ENCODE assay signal across 19 cellular contexts in genomic region chr4:128661529-128661928, GRCh38.
A peak's percentile ranks its signal among the peaks of the same experiment; 100 is the strongest.
DNase-seq lines count a peak whose midpoint lies in the region; ATAC-seq, FAIRE-seq and TF ChIP-seq lines count a peak whose summit lies in the region.
"Had no signal": no experiment of that assay in that cellular context is flagged by ENCODE, and none has a peak within 500 bp of the region (broad histone marks: within the 10 kb centered on the region; RNA-seq: fewer than 3 reads in every experiment).

No MANE protein-coding gene starts in this region.

- peak overlapping the region; percentile 41; the same call in 1 of the 2 replicates for H2BK5ac ChIP-seq in H1 (ENCODE audit: low read depth, low read length)

- CTCF ChIA-PET in H1 (lab: Charles Lee; ENCODE audit: partially characterized antibody): interaction anchor here (1.2 kb wide), 1 partner anchor 88 kb away, joined by 3 read pairs; no protein-coding TSS in a partner anchor

- H3K14ac ChIP-seq in H1 (ENCODE audit: insufficient read length): no peak overlapping the region

- H3K79me1 ChIP-seq in H1 (ENCODE audit: low read depth, low read length): no peaks in the 10 kb centered on the region

- 0 out of 4 replicates have a peak, but pooled peaks of 1 of the 2 experiments have one; percentile 3 for TF ChIP-seq RAD21 in H1 (IDR thresholded peaks at IDR 0.05 in 1 of 2, conservative IDR thresholded peaks at IDR 0.05 in 1 of 2; ENCODE audit: low read depth in 2 of 2, low read length in 2 of 2)

- H3K23me2 ChIP-seq in H1 (ENCODE audit: low read depth, low read length): no peaks in the 10 kb centered on the region

- H3K27ac ChIP-seq in Peyer's patch (peak overlapping the region in 3 of 4 donors; percentile 4 to 75 (median 69)), H1 (ENCODE audit: low read depth, low read length) (no peak overlapping the region), muscle layer of colon (ENCODE audit: low read depth, low read length) (peak overlapping the region; percentile 52), tibial artery (peak overlapping the region; percentile 79 to 83)
- H3K27ac ChIP-seq: KMS-11 had no signal

- ATAC-seq in HG03439 (IDR thresholded peaks at IDR 0.05; ENCODE audit: unreplicated experiment): no peak

- no peak overlapping the region for H3K4ac ChIP-seq in H1 (replicated peaks; ENCODE audit: insufficient read length, low read depth, low read length)

- no peak overlapping the region for H4K8ac ChIP-seq in H1 (ENCODE audit: extremely low read depth, insufficient read depth, low read length)

- peak overlapping the region; percentile 73; the same call in 1 of the 2 replicates for H2BK12ac ChIP-seq in H1 (ENCODE audit: low read depth, low read length)

- H3K4me1 ChIP-seq in Peyer's patch: peaks cover 0 to 18% (median 0%) of the 10 kb centered on the region in 4 donors
- H3K4me1 ChIP-seq in H1 (replicated peaks in 1 of 4; ENCODE audit: control insufficient read depth in 3 of 4, insufficient read depth in 4 of 4, low read length in 3 of 4): no peaks in the 10 kb centered on the region
- H3K4me1 ChIP-seq in muscle layer of colon (ENCODE audit: insufficient read depth, low read length): peaks cover 42% of the 10 kb centered on the region
- H3K4me1 ChIP-seq in tibial artery: peaks cover 0 to 54% (median 45%) of the 10 kb centered on the region in 4 donors

- H3K4me2 ChIP-seq in H1 (ENCODE audit: insufficient read depth in 1 of 2, low read depth in 2 of 2, low read length in 2 of 2): no peak overlapping the region

- H3K4me3 ChIP-seq in Peyer's patch (no peak overlapping the region), H1 (ENCODE audit: extremely low read depth in 1 of 4, insufficient read depth in 2 of 4, low read depth in 3 of 4, low read length in 4 of 4) (no peak overlapping the region), muscle layer of colon (ENCODE audit: low read depth in 1 of 2, low read length in 2 of 2) (no peak overlapping the region), tibial artery (no peak overlapping the region)
- H3K4me3 ChIP-seq: lung had no signal

- peak overlapping the region; percentile 82; the same call in 1 of the 2 replicates for H2AFZ ChIP-seq in H1 (ENCODE audit: low read length)

- no peaks in the 10 kb centered on the region for H3K36me3 ChIP-seq in Peyer's patch
- H3K36me3 ChIP-seq in H1 (ENCODE audit: control insufficient read depth in 2 of 4, insufficient read depth in 4 of 4, low read length in 3 of 4): no peaks in the 10 kb centered on the region
- no peaks in the 10 kb centered on the region for H3K36me3 ChIP-seq in muscle layer of colon (ENCODE audit: insufficient read depth, low read length)
- H3K36me3 ChIP-seq in tibial artery: no peaks in the 10 kb centered on the region

- no peaks in the 10 kb centered on the region for H4K20me1 ChIP-seq in H1 (replicated peaks in 1 of 2; ENCODE audit: control insufficient read depth in 1 of 2, insufficient read depth in 2 of 2, low read length in 2 of 2)

- H3K23ac ChIP-seq in H1 (ENCODE audit: insufficient read length): no peak overlapping the region

- TF ChIP-seq EP300 in H1 (IDR thresholded peaks at IDR 0.05; ENCODE audit: borderline replicate concordance in 1 of 2, low read depth in 2 of 2, low read length in 2 of 2): no peak

- H3K56ac ChIP-seq in H1 (replicated peaks; ENCODE audit: insufficient read length, low read depth, low read length): no peak overlapping the region

- DNase-seq in Peyer's patch (no peak), H1 (ENCODE audit: low read depth in 1 of 2, low spot score in 2 of 2) (no peak), tibial artery (no peak), activated gamma-delta T cell (lab: John Stamatoyannopoulos, UW) (no peak), occipital lobe (lab: John Stamatoyannopoulos, UW) (no peak)
- DNase-seq: activated effector memory CD4-positive, alpha-beta T cell treated with anti-CD3 and anti-CD28 coated beads, Interleukin-2, amount 50 U/mL, for 16 hours; foreskin fibroblast; GDM1; NCI-H1048; NCI-H2107; NCI-H526; SHP77 treated with DMSO at 0.1 percent for 48 hours; stimulated activated naive CD4-positive, alpha-beta T cell treated with Interleukin-2 at 50 U/mL for 16 hours had no signal

- H3K27me3 ChIP-seq in Peyer's patch (no peaks in the 10 kb centered on the region), H1 (replicated peaks in 1 of 4; ENCODE audit: control insufficient read depth in 3 of 4, extremely low read depth in 1 of 4, insufficient read depth in 3 of 4, low read length in 3 of 4) (no peaks in the 10 kb centered on the region), muscle layer of colon (ENCODE audit: control insufficient read depth in 1 of 2, insufficient read depth in 2 of 2, low read length in 2 of 2) (no peaks in the 10 kb centered on the region), tibial artery (no peaks in the 10 kb centered on the region)

- 82% methylated on average over 6 of the region's 6 CpGs; no CpG with 5 or more reads in 1 of the 2 experiments for WGBS in H1 (ENCODE audit: extremely low coverage in 1 of 2, insufficient coverage in 1 of 2, insufficient read length in 1 of 2, insufficient replicate concordance in 2 of 2, low coverage in 1 of 2, low lambda C conversion rate in 2 of 2, missing lambda C conversion rate in 1 of 2), 2 experiments

- H2AK5ac ChIP-seq in H1 (ENCODE audit: low read depth, low read length): no peak overlapping the region

- H3K79me2 ChIP-seq in H1 (ENCODE audit: control insufficient read depth in 1 of 2, insufficient read depth in 2 of 2, low read length in 2 of 2): no peaks in the 10 kb centered on the region

- H2BK120ac ChIP-seq in H1 (replicated peaks; ENCODE audit: low read depth, low read length): no peak overlapping the region

- H2BK15ac ChIP-seq in H1 (ENCODE audit: low read length): no peak overlapping the region

- no peak overlapping the region for H3K9ac ChIP-seq in H1 (replicated peaks in 1 of 4; ENCODE audit: extremely low read depth in 1 of 4, low read depth in 3 of 4, low read length in 3 of 4)
- no peak overlapping the region for H3K9ac ChIP-seq in muscle layer of colon (ENCODE audit: low read length)
- H3K9ac ChIP-seq: KMS-11 had no signal

- TF ChIP-seq POLR2A in Peyer's patch (IDR thresholded peaks at IDR 0.05) (no peak), H1 (IDR thresholded peaks at IDR 0.05; ENCODE audit: control extremely low read depth in 1 of 2, low read depth in 2 of 2, low read length in 2 of 2) (no peak)

- peak overlapping the region; percentile 53; the same call in 1 of the 2 replicates for H2BK20ac ChIP-seq in H1 (ENCODE audit: low read length)

- no peak overlapping the region for H4K5ac ChIP-seq in H1 (ENCODE audit: insufficient read length, low read depth, low read length)

- TF ChIP-seq CTCF in Peyer's patch (IDR thresholded peaks at IDR 0.05): no peak
- no peak for TF ChIP-seq CTCF in H1 (IDR thresholded peaks at IDR 0.05; ENCODE audit: control extremely low read depth in 1 of 3, insufficient read depth in 1 of 3, low read depth in 1 of 3, low read length in 3 of 3)
- TF ChIP-seq CTCF in tibial artery (IDR thresholded peaks at IDR 0.05): no peak

- H3K9me3 ChIP-seq in Peyer's patch (no peaks in the 10 kb centered on the region), H1 (ENCODE audit: insufficient read depth in 2 of 2, low read depth in 1 of 2, low read length in 1 of 2) (no peaks in the 10 kb centered on the region; a peak in 1 of 4 replicates), muscle layer of colon (ENCODE audit: low read length) (no peaks in the 10 kb centered on the region), tibial artery (no peaks in the 10 kb centered on the region)

- no peak overlapping the region for H3K18ac ChIP-seq in H1 (ENCODE audit: extremely low read depth, low read length)

- H4K91ac ChIP-seq in H1 (replicated peaks; ENCODE audit: insufficient read length, low read length): peak overlapping the region; percentile 35

- no peak for FAIRE-seq in H1 (lab: Jason Lieb, UNC)
- FAIRE-seq: D721Med, GM12891 had no signal

- POLR2A ChIA-PET in H1 (lab: Charles Lee; ENCODE audit: partially characterized antibody): interaction anchor here (0.8 kb wide), 1 partner anchor 47 kb away, joined by 4 read pairs; no protein-coding TSS in a partner anchor

- intact Hi-C loops in tibial artery (cut with DNase I; ENCODE audit: low total_unique reads): no loop called here

TF ChIP-seq in H1, 55 proteins besides CTCF, POLR2A, EP300 and RAD21:
- TF ChIP-seq TEAD4 (IDR thresholded peaks at IDR 0.05; ENCODE audit: low read depth, low read length) (peak; percentile 98), ZNF274 (IDR thresholded peaks at IDR 0.05; ENCODE audit: borderline replicate concordance, extremely low read depth, low read length) (no peak), KDM1A (IDR thresholded peaks at IDR 0.05; ENCODE audit: borderline replicate concordance, low read length) (peak; percentile 32; the same call in 1 of the 2 replicates)
